In genomic region chr10:73867871-73868631, GRCh38 we compare ENCODE assay signal across 11 cellular contexts. TPM values are rescaled to one million over a fixed set of nuclear protein-coding genes. Genes with fewer than 3 reads are reported as not detected.
A peak's percentile ranks its signal among the peaks of the same experiment; 100 is the strongest.
DNase-seq lines count a peak whose midpoint lies in the region; ATAC-seq and TF ChIP-seq lines count a peak whose summit lies in the region.
"Had no signal": no experiment of that assay in that cellular context is flagged by ENCODE, and none has a peak within 500 bp of the region (broad histone marks: within the 10 kb centered on the region; RNA-seq: fewer than 3 reads in every experiment).

No MANE protein-coding gene starts in this region.

- no peak for TF ChIP-seq CTCF in heart left ventricle (IDR thresholded peaks at IDR 0.05)

- peak; percentile 37 to 75 (median 68) for ATAC-seq in heart left ventricle
- ATAC-seq: body of pancreas had no signal

- H3K27me3 Mint-ChIP-seq in activated CD4-positive, alpha-beta memory T cell treated with anti-CD3 and anti-CD28 coated beads, Interleukin-2, amount 10 ng/mL, durations not matched to agents 7 days and 5 days = no peaks in the 10 kb centered on the region

- H3K27ac ChIP-seq in heart left ventricle (peak overlapping the region in 9 of 12 donors; percentile 17 to 92 (median 40)), skeletal muscle tissue (ENCODE audit: low read depth, low read length) (peak overlapping the region; percentile 71), Karpas-422 (ENCODE audit: low read length) (no peak overlapping the region)
- H3K27ac ChIP-seq: body of pancreas had no signal

- H3K36me3 Mint-ChIP-seq in activated CD4-positive, alpha-beta memory T cell treated with anti-CD3 and anti-CD28 coated beads, Interleukin-2, amount 10 ng/mL, durations not matched to agents 7 days and 5 days (ENCODE audit: low read depth) = peaks cover 65% of the 10 kb centered on the region

- no peak overlapping the region for H3K4me3 ChIP-seq in heart left ventricle
- H3K4me3 ChIP-seq in skeletal muscle tissue (ENCODE audit: low read length in 3 of 3) = peak overlapping the region; percentile 39 to 67 (median 52)
- H3K4me3 ChIP-seq in Karpas-422 (ENCODE audit: low read length) = no peak overlapping the region
- H3K4me3 ChIP-seq: body of pancreas had no signal

- peak overlapping the region; percentile 47 for H3K27ac Mint-ChIP-seq in activated CD4-positive, alpha-beta memory T cell treated with anti-CD3 and anti-CD28 coated beads, Interleukin-2, amount 10 ng/mL, durations not matched to agents 7 days and 5 days

- H3K9me2 ChIP-seq in Karpas-422 (replicated peaks; ENCODE audit: insufficient read depth, low read length) = no peaks in the 10 kb centered on the region

- TF ChIP-seq POLR2A in heart left ventricle (IDR thresholded peaks at IDR 0.05) = no peak

- H3K4me3 Mint-ChIP-seq in activated CD4-positive, alpha-beta memory T cell treated with anti-CD3 and anti-CD28 coated beads, Interleukin-2, amount 10 ng/mL, durations not matched to agents 7 days and 5 days = no peak overlapping the region

- H3K4me2 ChIP-seq in Karpas-422 (ENCODE audit: low read depth, low read length, poor library complexity, severe bottlenecking) = no peak overlapping the region

- H3K27me3 ChIP-seq in heart left ventricle = no peaks in the 10 kb centered on the region
- H3K27me3 ChIP-seq in skeletal muscle tissue (ENCODE audit: control insufficient read depth in 3 of 3, insufficient read depth in 3 of 3, low read length in 3 of 3) = no peaks in the 10 kb centered on the region
- H3K27me3 ChIP-seq in Karpas-422 (ENCODE audit: low read length) = no peaks in the 10 kb centered on the region
- H3K27me3 ChIP-seq: body of pancreas had no signal

- peak overlapping the region; percentile 41 to 79 (median 59) for H3K9ac ChIP-seq in skeletal muscle tissue (ENCODE audit: low read depth in 1 of 3, low read length in 3 of 3)
- no peak overlapping the region for H3K9ac ChIP-seq in Karpas-422 (ENCODE audit: low read length)

- WGBS in heart left ventricle, 4 donors = 67 to 71% (median 70%) methylated on average over 6 to 11 of the region's 11 CpGs

- intact Hi-C loops in heart left ventricle (cut with DNase I) = no loop called here

- H3K79me2 ChIP-seq in Karpas-422 (ENCODE audit: low read length) = peaks cover 71% of the 10 kb centered on the region

- POLR2A ChIA-PET in activated CD4-positive, alpha-beta memory T cell treated with anti-CD3 and anti-CD28 coated beads, Interleukin-2, amount 10 ng/mL, durations not matched to agents 7 days and 5 days (lab: Charles Lee) = interaction anchor here (1.4 to 1.5 kb wide), 2 partner anchors 9 to 11 kb away, joined by 4 to 6 read pairs; no protein-coding TSS in a partner anchor

- H3K9me3 ChIP-seq in heart left ventricle = no peaks in the 10 kb centered on the region
- H3K9me3 ChIP-seq in skeletal muscle tissue (ENCODE audit: control insufficient read depth in 3 of 3, low read length in 3 of 3) = no peaks in the 10 kb centered on the region
- no peaks in the 10 kb centered on the region for H3K9me3 ChIP-seq in Karpas-422 (ENCODE audit: low read length)
- H3K9me3 ChIP-seq: body of pancreas had no signal

- no peak overlapping the region for H2AFZ ChIP-seq in Karpas-422 (ENCODE audit: low read length)

- DNase-seq in CMK (ENCODE audit: low read depth) (peak; percentile 35), heart left ventricle (peak in 1 of 5 donors; percentile 75), C1 segment of cervical spinal cord (lab: John Stamatoyannopoulos, UW) (no peak), SW480 (ENCODE audit: low spot score) (no peak), HuH-7 (ENCODE audit: low spot score) (no peak), Karpas-422 (no peak)
- DNase-seq in activated CD4-positive, alpha-beta memory T cell treated with anti-CD3 and anti-CD28 coated beads, Interleukin-2, amount 10 ng/mL, durations not matched to agents 7 days and 5 days = no peak
- DNase-seq: body of pancreas, Calu3, NCI-H2107 had no signal

- peaks cover 6% of the 10 kb centered on the region; the same call in 1 of the 2 replicates for H4K20me1 ChIP-seq in Karpas-422 (ENCODE audit: insufficient read depth, low read depth, low read length)

- peaks cover 3 to 67% (median 30%) of the 10 kb centered on the region in 12 donors for H3K4me1 ChIP-seq in heart left ventricle
- H3K4me1 ChIP-seq in skeletal muscle tissue (ENCODE audit: control insufficient read depth in 3 of 3, insufficient read depth in 3 of 3, low read length in 3 of 3) = peaks cover 88 to 98% (median 90%) of the 10 kb centered on the region in 3 donors
- peaks cover 44% of the 10 kb centered on the region for H3K4me1 ChIP-seq in Karpas-422 (ENCODE audit: low read length)

- no peaks in the 10 kb centered on the region for H3K9me3 Mint-ChIP-seq in activated CD4-positive, alpha-beta memory T cell treated with anti-CD3 and anti-CD28 coated beads, Interleukin-2, amount 10 ng/mL, durations not matched to agents 7 days and 5 days

- H3K4me1 Mint-ChIP-seq in activated CD4-positive, alpha-beta memory T cell treated with anti-CD3 and anti-CD28 coated beads, Interleukin-2, amount 10 ng/mL, durations not matched to agents 7 days and 5 days = peaks cover 85% of the 10 kb centered on the region

- CTCF ChIA-PET in activated CD4-positive, alpha-beta memory T cell treated with anti-CD3 and anti-CD28 coated beads, Interleukin-2, amount 10 ng/mL, durations not matched to agents 7 days and 5 days (lab: Charles Lee) = interaction anchor here (2.2 to 9.9 kb wide), 2 partner anchors 11 to 18 kb away, joined by 6 to 111 read pairs; no protein-coding TSS in a partner anchor

- H3K36me3 ChIP-seq in heart left ventricle (peaks cover 0 to 49% (median 8%) of the 10 kb centered on the region in 9 donors), skeletal muscle tissue (ENCODE audit: control insufficient read depth in 3 of 3, insufficient read depth in 3 of 3, low read length in 3 of 3) (peaks cover 17 to 35% (median 19%) of the 10 kb centered on the region in 3 donors), Karpas-422 (ENCODE audit: insufficient read depth, low read length) (peaks cover 20% of the 10 kb centered on the region; the same call in 1 of the 2 replicates)

RNA-seq across cellular contexts. Expression of gene CAMK2G, which starts 6.3 kb away (rescaled TPM):
- 10 to 100 TPM; 46.4 to 48.5 TPM for total RNA-seq in activated CD4-positive, alpha-beta memory T cell treated with anti-CD3 and anti-CD28 coated beads, Interleukin-2, amount 10 ng/mL, durations not matched to agents 7 days and 5 days
- total RNA-seq in heart left ventricle (10 to 100 TPM; 10.4 to 18.6 (median 14.7) TPM), skeletal muscle tissue (16.2 TPM)
- polyA plus RNA-seq in heart left ventricle = 10 to 100 TPM in 1 of 2 donors, 1 to 10 TPM in 1; 8.0 to 11.3 TPM
- total RNA-seq in Karpas-422 (2014; rRNA removed; shearing (Covaris generic); ENCODE audit: low replicate concordance) = 28.2 and 33.5 TPM in 2 replicates

RNA-seq across cellular contexts. Expression of gene PLAU, which starts 42.9 kb away (rescaled TPM):
- 1 to 10 TPM; 3.0 to 5.3 TPM for total RNA-seq in activated CD4-positive, alpha-beta memory T cell treated with anti-CD3 and anti-CD28 coated beads, Interleukin-2, amount 10 ng/mL, durations not matched to agents 7 days and 5 days
- 10 to 100 TPM in 5 of 9 donors, 1 to 10 TPM in 4; 7.8 to 68.1 (median 10.3) TPM for total RNA-seq in heart left ventricle
- 10 to 100 TPM in 1 of 2 donors, 1 to 10 TPM in 1; 3.3 to 11.8 TPM for polyA plus RNA-seq in heart left ventricle
- 21.4 TPM for total RNA-seq in skeletal muscle tissue
- total RNA-seq in Karpas-422 (2014; rRNA removed; shearing (Covaris generic); ENCODE audit: low replicate concordance) = 3.2 and 6.3 TPM in 2 replicates

RNA-seq across cellular contexts. Expression of gene NDST2, which starts 56.7 kb away (rescaled TPM):
- total RNA-seq in activated CD4-positive, alpha-beta memory T cell treated with anti-CD3 and anti-CD28 coated beads, Interleukin-2, amount 10 ng/mL, durations not matched to agents 7 days and 5 days = 10 to 100 TPM; 58.3 to 58.4 TPM
- 10 to 100 TPM in 6 of 9 donors, 1 to 10 TPM in 3; 5.8 to 32.3 (median 12.3) TPM for total RNA-seq in heart left ventricle
- 1 to 10 TPM; 8.3 to 9.4 TPM for polyA plus RNA-seq in heart left ventricle
- total RNA-seq in skeletal muscle tissue = 6.3 TPM
- total RNA-seq in Karpas-422 (2014; rRNA removed; shearing (Covaris generic); ENCODE audit: low replicate concordance) = 38.2 and 47.0 TPM in 2 replicates

Comparison
In these comparisons a context has a peak if more than half of its experiments do, and no peak if none do; other contexts are left out.
1. H3K4me3 ChIP-seq: peak in skeletal muscle tissue (3 of 3); none in heart left ventricle (0 of 12) and Karpas-422 (single experiment).